Comparison of ENCODE assay signal across 8 cellular contexts in the genomic region with DNA sequence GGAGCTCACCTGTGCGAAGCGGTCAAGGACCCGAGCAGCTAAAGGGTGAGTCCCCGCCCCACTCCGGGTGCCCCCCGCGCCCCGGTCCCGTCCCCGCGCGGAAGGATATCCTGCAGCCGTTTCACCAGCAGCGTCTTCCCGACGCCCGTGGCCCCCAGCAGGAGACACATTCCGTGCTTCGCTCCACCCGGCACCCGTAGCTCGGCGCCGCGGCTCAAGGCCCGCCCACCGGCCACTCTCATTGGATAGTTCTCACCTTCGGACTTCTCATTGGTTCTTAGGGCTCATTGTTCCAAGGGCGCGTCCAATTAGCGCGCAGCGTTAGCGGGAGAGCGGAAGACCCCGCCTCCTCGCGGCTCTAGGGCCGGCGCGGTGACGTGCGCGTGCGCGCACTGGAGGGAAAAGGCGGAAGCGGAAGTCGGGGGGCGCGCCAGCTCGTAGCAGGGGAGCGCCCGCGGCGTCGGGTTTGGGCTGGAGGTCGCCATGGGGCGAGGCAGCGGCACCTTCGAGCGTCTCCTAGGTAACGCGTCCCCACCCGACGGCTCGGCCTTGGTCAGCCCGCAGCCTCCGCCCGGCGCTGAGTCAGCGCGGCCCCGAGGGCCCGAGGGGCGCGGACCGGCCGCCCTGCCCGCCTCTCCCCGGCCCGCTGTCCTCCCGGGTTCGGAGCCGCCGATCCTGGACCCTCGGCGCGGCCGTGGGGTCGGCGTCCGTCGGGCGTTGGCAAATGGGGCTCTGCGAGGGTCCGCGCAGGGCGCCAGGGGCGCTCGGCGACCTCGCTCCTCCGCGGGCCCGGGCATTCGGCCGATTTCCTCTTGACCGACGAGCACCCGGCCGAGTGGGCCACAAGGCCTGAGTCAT. TPM values are rescaled to one million over a fixed set of nuclear protein-coding genes. Genes with fewer than 3 reads are reported as not detected.
DNase-seq lines count a peak whose midpoint lies in the region; ATAC-seq, FAIRE-seq and TF ChIP-seq lines count a peak whose summit lies in the region.

A gene with protein sequence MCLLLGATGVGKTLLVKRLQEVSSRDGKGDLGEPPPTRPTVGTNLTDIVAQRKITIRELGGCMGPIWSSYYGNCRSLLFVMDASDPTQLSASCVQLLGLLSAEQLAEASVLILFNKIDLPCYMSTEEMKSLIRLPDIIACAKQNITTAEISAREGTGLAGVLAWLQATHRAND (minus strand): TSS at position 214 of the 858 bp plus-strand sequence. CDS start 44 bp downstream, at position 170.
A gene with protein sequence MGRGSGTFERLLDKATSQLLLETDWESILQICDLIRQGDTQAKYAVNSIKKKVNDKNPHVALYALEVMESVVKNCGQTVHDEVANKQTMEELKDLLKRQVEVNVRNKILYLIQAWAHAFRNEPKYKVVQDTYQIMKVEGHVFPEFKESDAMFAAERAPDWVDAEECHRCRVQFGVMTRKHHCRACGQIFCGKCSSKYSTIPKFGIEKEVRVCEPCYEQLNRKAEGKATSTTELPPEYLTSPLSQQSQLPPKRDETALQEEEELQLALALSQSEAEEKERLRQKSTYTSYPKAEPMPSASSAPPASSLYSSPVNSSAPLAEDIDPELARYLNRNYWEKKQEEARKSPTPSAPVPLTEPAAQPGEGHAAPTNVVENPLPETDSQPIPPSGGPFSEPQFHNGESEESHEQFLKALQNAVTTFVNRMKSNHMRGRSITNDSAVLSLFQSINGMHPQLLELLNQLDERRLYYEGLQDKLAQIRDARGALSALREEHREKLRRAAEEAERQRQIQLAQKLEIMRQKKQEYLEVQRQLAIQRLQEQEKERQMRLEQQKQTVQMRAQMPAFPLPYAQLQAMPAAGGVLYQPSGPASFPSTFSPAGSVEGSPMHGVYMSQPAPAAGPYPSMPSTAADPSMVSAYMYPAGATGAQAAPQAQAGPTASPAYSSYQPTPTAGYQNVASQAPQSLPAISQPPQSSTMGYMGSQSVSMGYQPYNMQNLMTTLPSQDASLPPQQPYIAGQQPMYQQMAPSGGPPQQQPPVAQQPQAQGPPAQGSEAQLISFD (plus strand): TSS at position 428 of the 858 bp plus-strand sequence. CDS start 56 bp downstream, at position 484.

- peak within 1 kb of the TSS; percentile 83 for H3K27ac Mint-ChIP-seq in activated CD8-positive, alpha-beta memory T cell treated with anti-CD3 and anti-CD28 coated beads, Interleukin-2, amount 10 ng/mL, durations not matched to agents 7 days and 5 days
- H3K27ac Mint-ChIP-seq in memory B cell: peak within 1 kb of the TSS; percentile 68

- H2AK5ac ChIP-seq in H1 (ENCODE audit: low read depth, low read length): peak within 1 kb of the TSS; percentile 95; the same call in 1 of the 2 replicates

- CTCF ChIA-PET in activated CD8-positive, alpha-beta memory T cell treated with anti-CD3 and anti-CD28 coated beads, Interleukin-2, amount 10 ng/mL, durations not matched to agents 7 days and 5 days (lab: Charles Lee): interaction anchor here (0.6 to 2.3 kb wide), 11 partner anchors 8 to 354 kb away, joined by 3 to 10 read pairs (median 5); a partner anchor contains a TSS
- CTCF ChIA-PET in H1 (lab: Charles Lee; ENCODE audit: partially characterized antibody): interaction anchor here (0.8 to 3.1 kb wide), 9 partner anchors 8 to 185 kb away, joined by 3 to 20 read pairs (median 5); no protein-coding TSS in a partner anchor

- no peak within 1 kb of the TSS for H2BK120ac ChIP-seq in H1 (replicated peaks; ENCODE audit: low read depth, low read length)

- H3K18ac ChIP-seq in H1 (ENCODE audit: extremely low read depth, low read length): peak within 1 kb of the TSS; percentile 32

- H3K9ac ChIP-seq in NT2/D1 (ENCODE audit: insufficient read length, low read depth) (peak within 1 kb of the TSS; percentile 99), H1 (replicated peaks in 1 of 4; ENCODE audit: extremely low read depth in 1 of 4, low read depth in 3 of 4, low read length in 3 of 4) (peak within 1 kb of the TSS; percentile 72 to 76 (median 73))

- no peak for FAIRE-seq in H1 (lab: Jason Lieb, UNC)

- TF ChIP-seq EP300 in H1 (IDR thresholded peaks at IDR 0.05; ENCODE audit: borderline replicate concordance in 1 of 2, low read depth in 2 of 2, low read length in 2 of 2): no peak

- peak within 1 kb of the TSS; percentile 60; the same call in 1 of the 2 replicates for H2BK5ac ChIP-seq in H1 (ENCODE audit: low read depth, low read length)

- no peak for TF ChIP-seq CTCF in H1 (IDR thresholded peaks at IDR 0.05; ENCODE audit: control extremely low read depth in 1 of 3, insufficient read depth in 1 of 3, low read depth in 1 of 3, low read length in 3 of 3)

- ATAC-seq in GM21381 (IDR thresholded peaks at IDR 0.05; ENCODE audit: unreplicated experiment): peak; percentile 93
- ATAC-seq in activated CD8-positive, alpha-beta memory T cell treated with anti-CD3 and anti-CD28 coated beads, Interleukin-2, amount 10 ng/mL, durations not matched to agents 7 days and 5 days: peak; percentile 98
- peak; percentile 97 for ATAC-seq in memory B cell (ENCODE audit: low read depth)

- peak within 1 kb of the TSS; percentile 90 for H4K8ac ChIP-seq in H1 (ENCODE audit: extremely low read depth, insufficient read depth, low read length)

- peak within 1 kb of the TSS; percentile 97 for H3K4me3 ChIP-seq in NT2/D1 (ENCODE audit: insufficient read length, low read depth)
- H3K4me3 ChIP-seq in H1 (ENCODE audit: extremely low read depth in 1 of 4, insufficient read depth in 2 of 4, low read depth in 3 of 4, low read length in 4 of 4): peak within 1 kb of the TSS; percentile 76 to 89 (median 87)

- H2BK20ac ChIP-seq in H1 (ENCODE audit: low read length): no peak within 1 kb of the TSS

- peaks cover 32% of the 10 kb centered on the region for H3K4me1 Mint-ChIP-seq in activated CD8-positive, alpha-beta memory T cell treated with anti-CD3 and anti-CD28 coated beads, Interleukin-2, amount 10 ng/mL, durations not matched to agents 7 days and 5 days
- peaks cover 22% of the 10 kb centered on the region for H3K4me1 Mint-ChIP-seq in memory B cell

- peaks cover 4 to 39% of the 10 kb centered on the region in 2 experiments; a peak in 3 of 4 replicates for H3K79me2 ChIP-seq in H1 (ENCODE audit: control insufficient read depth in 1 of 2, insufficient read depth in 2 of 2, low read length in 2 of 2)

- peak within 1 kb of the TSS; percentile 70 for H3K56ac ChIP-seq in H1 (replicated peaks; ENCODE audit: insufficient read length, low read depth, low read length)

- peak within 1 kb of the TSS; percentile 34 for H4K91ac ChIP-seq in H1 (replicated peaks; ENCODE audit: insufficient read length, low read length)

- TF ChIP-seq RAD21 in H1 (IDR thresholded peaks at IDR 0.05 in 1 of 2, conservative IDR thresholded peaks at IDR 0.05 in 1 of 2; ENCODE audit: low read depth in 2 of 2, low read length in 2 of 2): no peak

- H3K27me3 ChIP-seq in NT2/D1 (ENCODE audit: insufficient read depth, insufficient read length) (no peaks in the 10 kb centered on the region), H1 (replicated peaks in 1 of 4; ENCODE audit: control insufficient read depth in 3 of 4, extremely low read depth in 1 of 4, insufficient read depth in 3 of 4, low read length in 3 of 4) (no peaks in the 10 kb centered on the region; a peak in 1 of 7 replicates)

- no peak; a peak in 1 of 3 replicates for TF ChIP-seq POLR2A in H1 (IDR thresholded peaks at IDR 0.05; ENCODE audit: control extremely low read depth in 1 of 2, low read depth in 2 of 2, low read length in 2 of 2)

- peak within 1 kb of the TSS; percentile 77 to 88 for H3K4me2 ChIP-seq in H1 (ENCODE audit: insufficient read depth in 1 of 2, low read depth in 2 of 2, low read length in 2 of 2)

- no peak within 1 kb of the TSS for H3K14ac ChIP-seq in H1 (ENCODE audit: insufficient read length)

- peak; percentile 99 for DNase-seq in COR-L47 (lab: John Stamatoyannopoulos, UW)
- DNase-seq in HUDEP-2 (lab: John Stamatoyannopoulos, UW; ENCODE audit: unreplicated experiment in 76 of 76): peak; percentile 42 to 99 (median 96)
- peak; percentile 96 for DNase-seq in NT2/D1 (ENCODE audit: low read depth, low spot score)
- peak; percentile 98 for DNase-seq in activated CD8-positive, alpha-beta memory T cell treated with anti-CD3 and anti-CD28 coated beads, Interleukin-2, amount 10 ng/mL, durations not matched to agents 7 days and 5 days
- peak; percentile 97 to 98 for DNase-seq in H1 (ENCODE audit: low read depth in 1 of 2, low spot score in 2 of 2)
- peak; percentile 93 to 97 for DNase-seq in memory B cell (ENCODE audit: low spot score in 2 of 2)
- peak; percentile 89 for DNase-seq in stimulated activated CD8-positive, alpha-beta memory T cell treated with anti-CD3 and anti-CD28 coated beads, Interleukin-12 subunit alpha, Interleukin-12 subunit beta, amount 100 ng/mL, for 24 hours (ENCODE audit: extremely low read depth)

- H2BK15ac ChIP-seq in H1 (ENCODE audit: low read length): 0 out of 2 replicates have a peak within 1 kb of the TSS, but pooled peaks have one; percentile 61

- peak within 1 kb of the TSS; percentile 56 for H4K5ac ChIP-seq in H1 (ENCODE audit: insufficient read length, low read depth, low read length)

- peaks cover 15% of the 10 kb centered on the region for H3K79me1 ChIP-seq in H1 (ENCODE audit: low read depth, low read length)

- H3K36me3 ChIP-seq in NT2/D1 (ENCODE audit: insufficient read depth, insufficient read length, low read length) (peaks cover 67% of the 10 kb centered on the region), H1 (ENCODE audit: control insufficient read depth in 2 of 4, insufficient read depth in 4 of 4, low read length in 3 of 4) (peaks cover 2 to 20% (median 16%) of the 10 kb centered on the region in 4 experiments; a peak in 6 of 8 replicates)

- no peak within 1 kb of the TSS for H3K4ac ChIP-seq in H1 (replicated peaks; ENCODE audit: insufficient read length, low read depth, low read length)

- H3K9me3 ChIP-seq in NT2/D1 (ENCODE audit: insufficient read depth, low read length): no peaks in the 10 kb centered on the region
- no peaks in the 10 kb centered on the region for H3K9me3 ChIP-seq in H1 (ENCODE audit: insufficient read depth in 2 of 2, low read depth in 1 of 2, low read length in 1 of 2)

- WGBS in H1 (ENCODE audit: extremely low coverage in 1 of 2, insufficient coverage in 1 of 2, insufficient read length in 1 of 2, insufficient replicate concordance in 2 of 2, low coverage in 1 of 2, low lambda C conversion rate in 2 of 2, missing lambda C conversion rate in 1 of 2), 2 experiments: 2% methylated on average over 65 of the region's 112 CpGs; no CpG with 5 or more reads in 1 of the 2 experiments

- H3K27ac ChIP-seq in H1 (ENCODE audit: low read depth, low read length): peak within 1 kb of the TSS; percentile 58

- no peak within 1 kb of the TSS for H2AFZ ChIP-seq in H1 (ENCODE audit: low read length)

- H4K20me1 ChIP-seq in H1 (replicated peaks in 1 of 2; ENCODE audit: control insufficient read depth in 1 of 2, insufficient read depth in 2 of 2, low read length in 2 of 2): peaks cover 0 to 27% of the 10 kb centered on the region in 2 experiments

- H3K23ac ChIP-seq in H1 (ENCODE audit: insufficient read length): no peak within 1 kb of the TSS

- POLR2A ChIA-PET in H1 (lab: Charles Lee; ENCODE audit: partially characterized antibody): interaction anchor here (0.8 to 28.4 kb wide), 13 partner anchors 8 to 195 kb away, joined by 3 to 436 read pairs (median 5); a partner anchor contains a TSS

- H3K9me3 Mint-ChIP-seq in activated CD8-positive, alpha-beta memory T cell treated with anti-CD3 and anti-CD28 coated beads, Interleukin-2, amount 10 ng/mL, durations not matched to agents 7 days and 5 days (ENCODE audit: low read depth): no peaks in the 10 kb centered on the region
- no peaks in the 10 kb centered on the region for H3K9me3 Mint-ChIP-seq in memory B cell

- H3K23me2 ChIP-seq in H1 (ENCODE audit: low read depth, low read length): peaks cover 12% of the 10 kb centered on the region

- H3K36me3 Mint-ChIP-seq in activated CD8-positive, alpha-beta memory T cell treated with anti-CD3 and anti-CD28 coated beads, Interleukin-2, amount 10 ng/mL, durations not matched to agents 7 days and 5 days: peaks cover 18% of the 10 kb centered on the region
- peaks cover 12% of the 10 kb centered on the region for H3K36me3 Mint-ChIP-seq in memory B cell

- H3K27me3 Mint-ChIP-seq in activated CD8-positive, alpha-beta memory T cell treated with anti-CD3 and anti-CD28 coated beads, Interleukin-2, amount 10 ng/mL, durations not matched to agents 7 days and 5 days: no peaks in the 10 kb centered on the region
- no peaks in the 10 kb centered on the region for H3K27me3 Mint-ChIP-seq in memory B cell

- no peak within 1 kb of the TSS for H2BK12ac ChIP-seq in H1 (ENCODE audit: low read depth, low read length)

- peak within 1 kb of the TSS; percentile 81 for H3K4me3 Mint-ChIP-seq in activated CD8-positive, alpha-beta memory T cell treated with anti-CD3 and anti-CD28 coated beads, Interleukin-2, amount 10 ng/mL, durations not matched to agents 7 days and 5 days
- H3K4me3 Mint-ChIP-seq in memory B cell: peak within 1 kb of the TSS; percentile 94

- H3K4me1 ChIP-seq in NT2/D1 (ENCODE audit: insufficient read depth, insufficient read length) (peaks cover 14% of the 10 kb centered on the region), H1 (replicated peaks in 1 of 4; ENCODE audit: control insufficient read depth in 3 of 4, insufficient read depth in 4 of 4, low read length in 3 of 4) (peaks cover 3 to 14% (median 7%) of the 10 kb centered on the region in 4 experiments; a peak in 6 of 7 replicates)

RNA-seq across cellular contexts. Expression of the first gene that starts in this region (rescaled TPM):
- 10 to 100 TPM; 14.9 to 15.4 TPM for total RNA-seq in activated CD8-positive, alpha-beta memory T cell treated with anti-CD3 and anti-CD28 coated beads, Interleukin-2, amount 10 ng/mL, durations not matched to agents 7 days and 5 days
- 37.0 and 41.8 TPM in 2 replicates for total RNA-seq in H1 (2021; fragmentation: NEBNext Ultra II Directional; extraction: Animal tissue kit (Norgen Biotek cat#: 25700))
- 60.8 and 64.2 TPM in 2 replicates for polyA plus RNA-seq in H1 (2011; rRNA removed)
- 84.9 TPM for polyA plus RNA-seq in H1 (2011; cell fraction: cytosol; rRNA removed)
- polyA plus RNA-seq in H1 (2011; cell fraction: nucleus; rRNA removed): 30.5 TPM
- 48.9 to 59.9 TPM (median 53.7 TPM) in 4 replicates for polyA plus RNA-seq in H1 (2012, experiment 1 of 2)
- 39.8 TPM for polyA plus RNA-seq in H1 (2012, experiment 2 of 2)
- 40.1 TPM for polyA plus RNA-seq in H1 (2013, experiment 1 of 2)
- 41.3 TPM for polyA plus RNA-seq in H1 (2013, experiment 2 of 2)
- polyA minus RNA-seq in H1 (2011; rRNA and poly(A)+ RNA removed): 31.9 and 34.2 TPM in 2 replicates
- polyA minus RNA-seq in H1 (2011; cell fraction: cytosol; rRNA and poly(A)+ RNA removed): 15.9 TPM
- 18.6 TPM for polyA minus RNA-seq in H1 (2011; cell fraction: nucleus; rRNA and poly(A)+ RNA removed)

RNA-seq across cellular contexts. Expression of the second gene that starts in this region (rescaled TPM):
- total RNA-seq in activated CD8-positive, alpha-beta memory T cell treated with anti-CD3 and anti-CD28 coated beads, Interleukin-2, amount 10 ng/mL, durations not matched to agents 7 days and 5 days: 100 to 1,000 TPM; 145 to 159 TPM
- 78.8 and 80.8 TPM in 2 replicates for total RNA-seq in H1 (2021; fragmentation: NEBNext Ultra II Directional; extraction: Animal tissue kit (Norgen Biotek cat#: 25700))
- polyA plus RNA-seq in H1 (2011; rRNA removed): 99.7 and 144 TPM in 2 replicates
- polyA plus RNA-seq in H1 (2011; cell fraction: cytosol; rRNA removed): 68.0 TPM
- polyA plus RNA-seq in H1 (2011; cell fraction: nucleus; rRNA removed): 334 TPM
- polyA plus RNA-seq in H1 (2012, experiment 1 of 2): 65.1 to 84.3 TPM (median 78.3 TPM) in 4 replicates
- 54.5 TPM for polyA plus RNA-seq in H1 (2012, experiment 2 of 2)
- polyA plus RNA-seq in H1 (2013, experiment 1 of 2): 39.6 TPM
- 35.7 TPM for polyA plus RNA-seq in H1 (2013, experiment 2 of 2)
- 71.4 and 95.1 TPM in 2 replicates for polyA minus RNA-seq in H1 (2011; rRNA and poly(A)+ RNA removed)
- polyA minus RNA-seq in H1 (2011; cell fraction: cytosol; rRNA and poly(A)+ RNA removed): 67.2 TPM
- polyA minus RNA-seq in H1 (2011; cell fraction: nucleus; rRNA and poly(A)+ RNA removed): 69.8 TPM

Comparison
In these comparisons a context has a peak if more than half of its experiments do, and no peak if none do; other contexts are left out.
1. Peak in every context shown above with its lines: DNase-seq, ATAC-seq, H3K4me3 ChIP-seq and H3K27ac ChIP-seq.